Comparison of ENCODE assay signal across 19 cellular contexts in genomic region chr22:44816141-44816540, GRCh38.
DNase-seq lines count a peak whose midpoint lies in the region; ATAC-seq and TF ChIP-seq lines count a peak whose summit lies in the region.
"Had no signal": no experiment of that assay in that cellular context is flagged by ENCODE, and none has a peak within 500 bp of the region (broad histone marks: within the 10 kb centered on the region; RNA-seq: fewer than 3 reads in every experiment).

No MANE protein-coding gene starts in this region.

- H3K4me2 ChIP-seq in osteoblast (ENCODE audit: insufficient read depth, low read length): no peak overlapping the region
- H3K4me2 ChIP-seq: BLaER1, KMS-11 had no signal

- no peak overlapping the region for H3K27ac Mint-ChIP-seq in activated T-helper 17 cell treated with anti-CD3 and anti-CD28 coated beads, Interleukin-2, amount 50 U/mL, for 72 hours
- H3K27ac Mint-ChIP-seq: CD4-positive, alpha-beta T cell; IgD-negative memory B cell had no signal

- H3K4me3 Mint-ChIP-seq in activated T-helper 17 cell treated with anti-CD3 and anti-CD28 coated beads, Interleukin-2, amount 50 U/mL, for 72 hours: no peak overlapping the region
- H3K4me3 Mint-ChIP-seq: CD4-positive, alpha-beta T cell; IgD-negative memory B cell had no signal

- H3K27me3 ChIP-seq in left ventricle myocardium inferior (ENCODE audit: low read depth) (peaks cover 57% of the 10 kb centered on the region), osteoblast (ENCODE audit: insufficient read depth, low read length) (no peaks in the 10 kb centered on the region)
- H3K27me3 ChIP-seq: BLaER1 had no signal

- DNase-seq in left ventricle myocardium inferior (peak; percentile 3), cardiac septum (ENCODE audit: low spot score) (no peak), astrocyte of the hippocampus (ENCODE audit: low read depth, low spot score) (peak; percentile 48), osteoblast (ENCODE audit: insufficient read length, low spot score, missing footprints) (peak; percentile 57), NCI-H748 (lab: John Stamatoyannopoulos, UW; ENCODE audit: unreplicated experiment) (no peak), GM10248 (ENCODE audit: extremely low spot score) (no peak)
- DNase-seq: CD4-positive, alpha-beta T cell; GOT3; HCEC 1CT; MM.1S; NCI-H2029; NCI-H446; NCI-H526; RPMI8226; SHP77 treated with DMSO at 0.1 percent for 48 hours had no signal

- no peak overlapping the region for H2AFZ ChIP-seq in osteoblast (ENCODE audit: low read length)

- ATAC-seq in activated T-helper 17 cell treated with anti-CD3 and anti-CD28 coated beads, Interleukin-2, amount 50 U/mL, for 72 hours (replicated peaks): no peak

- TF ChIP-seq CTCF in left ventricle myocardium inferior (IDR thresholded peaks at IDR 0.05; ENCODE audit: borderline replicate concordance): no peak
- TF ChIP-seq CTCF in osteoblast (IDR thresholded peaks at IDR 0.05; ENCODE audit: extremely low read depth, low read depth, low read length): no peak
- no peak for TF ChIP-seq CTCF in GM10248 (IDR thresholded peaks at IDR 0.05; ENCODE audit: control extremely low read depth, extremely low read depth, low read depth, missing control alignments)

- intact Hi-C loops in left ventricle myocardium inferior (cut with micrococcal nuclease) (no loop called here), cardiac septum (cut with DNase I) (loop anchor here (5.0 kb wide), 1 partner anchor 276 kb away; no protein-coding TSS in a partner anchor)

- no peaks in the 10 kb centered on the region for H3K9me3 Mint-ChIP-seq in activated T-helper 17 cell treated with anti-CD3 and anti-CD28 coated beads, Interleukin-2, amount 50 U/mL, for 72 hours
- H3K9me3 Mint-ChIP-seq: CD4-positive, alpha-beta T cell had no signal

- H3K36me3 Mint-ChIP-seq in activated T-helper 17 cell treated with anti-CD3 and anti-CD28 coated beads, Interleukin-2, amount 50 U/mL, for 72 hours (ENCODE audit: low read depth): no peaks in the 10 kb centered on the region
- H3K36me3 Mint-ChIP-seq: IgD-negative memory B cell had no signal

- H3K79me2 ChIP-seq in osteoblast (ENCODE audit: insufficient read depth, low read length): no peaks in the 10 kb centered on the region

- H3K4me1 ChIP-seq in left ventricle myocardium inferior (no peaks in the 10 kb centered on the region), osteoblast (ENCODE audit: insufficient read depth, low read length) (no peaks in the 10 kb centered on the region)

- H3K36me3 ChIP-seq in left ventricle myocardium inferior (no peaks in the 10 kb centered on the region), osteoblast (ENCODE audit: insufficient read depth, low read length) (no peaks in the 10 kb centered on the region)
- H3K36me3 ChIP-seq: BLaER1 had no signal

- H3K9me3 ChIP-seq in left ventricle myocardium inferior (replicated peaks) (peaks cover 15% of the 10 kb centered on the region), osteoblast (ENCODE audit: low read depth, low read length) (no peaks in the 10 kb centered on the region)
- H3K9me3 ChIP-seq: BLaER1 had no signal

- H3K4me1 Mint-ChIP-seq in activated T-helper 17 cell treated with anti-CD3 and anti-CD28 coated beads, Interleukin-2, amount 50 U/mL, for 72 hours: no peaks in the 10 kb centered on the region
- H3K4me1 Mint-ChIP-seq: IgD-negative memory B cell had no signal

- H4K20me1 ChIP-seq in osteoblast (ENCODE audit: insufficient read depth, low read length): no peaks in the 10 kb centered on the region
- H4K20me1 ChIP-seq: BLaER1 had no signal

- no peak overlapping the region for H3K27ac ChIP-seq in left ventricle myocardium inferior (replicated peaks)
- H3K27ac ChIP-seq in osteoblast (ENCODE audit: low read depth, low read length): no peak overlapping the region
- H3K27ac ChIP-seq: BLaER1, KMS-11 had no signal

- CTCF ChIA-PET in GM10248 (lab: Yijun Ruan, JAX): no interaction called here

- H3K4me3 ChIP-seq in left ventricle myocardium inferior (no peak overlapping the region), osteoblast (ENCODE audit: insufficient read depth, low read length) (no peak overlapping the region)
- H3K4me3 ChIP-seq: BLaER1 had no signal

- POLR2A ChIA-PET in GM10248 (lab: Yijun Ruan, JAX): no interaction called here

- peaks cover 5% of the 10 kb centered on the region for H3K27me3 Mint-ChIP-seq in activated T-helper 17 cell treated with anti-CD3 and anti-CD28 coated beads, Interleukin-2, amount 50 U/mL, for 72 hours

Comparison
In these comparisons a context has a peak if more than half of its experiments do, and no peak if none do; other contexts are left out.
1. DNase-seq: peak in left ventricle myocardium inferior (single experiment), astrocyte of the hippocampus (single experiment) and osteoblast (single experiment); none in cardiac septum (single experiment), NCI-H748 (single experiment) and GM10248 (single experiment).